Comparison of ENCODE assay signal across 21 cellular contexts in genomic region chr16:88116121-88116900, GRCh38.
DNase-seq lines count a peak whose midpoint lies in the region; ATAC-seq and TF ChIP-seq lines count a peak whose summit lies in the region.
"Had no signal": no experiment of that assay in that cellular context is flagged by ENCODE, and none has a peak within 500 bp of the region (broad histone marks: within the 10 kb centered on the region; RNA-seq: fewer than 3 reads in every experiment).

No MANE protein-coding gene starts in this region.

- intact Hi-C loops in left ventricle myocardium superior (cut with micrococcal nuclease), result no loop called here
- intact Hi-C loops in Right ventricle myocardium inferior (cut with DNase I), result no loop called here

- no peak overlapping the region for H3K27ac Mint-ChIP-seq in activated CD4-positive, alpha-beta T cell treated with anti-CD3 and anti-CD28 coated beads, Interleukin-2, amount 10 ng/mL, durations not matched to agents 7 days and 5 days
- H3K27ac Mint-ChIP-seq: activated naive CD4-positive, alpha-beta T cell treated with anti-CD3 and anti-CD28 coated beads, Interleukin-2, amount 50 U/mL, for 72 hours; CD8-positive, alpha-beta memory T cell; effector memory CD8-positive, alpha-beta T cell; GM23338; nephron; stimulated activated naive CD8-positive, alpha-beta T cell treated with anti-CD3 and anti-CD28 coated beads, Interleukin-15, amount 100 ng/mL, for 72 hours had no signal

- peaks cover 4% of the 10 kb centered on the region for H3K4me1 Mint-ChIP-seq in activated CD4-positive, alpha-beta T cell treated with anti-CD3 and anti-CD28 coated beads, Interleukin-2, amount 10 ng/mL, durations not matched to agents 7 days and 5 days

- peak; percentile 33 for DNase-seq in left ventricle myocardium superior
- DNase-seq in Right ventricle myocardium inferior (ENCODE audit: missing footprints), result no peak
- DNase-seq in amniotic epithelial cell (ENCODE audit: low read depth), result peak; percentile 46
- DNase-seq in fibroblast of the aortic adventitia (ENCODE audit: low read depth), result peak; percentile 46
- no peak for DNase-seq in NCI-H1105 treated with DMSO at 0.1 percent for 48 hours (lab: John Stamatoyannopoulos, UW)
- DNase-seq in NCI-H526 treated with DMSO at 0.1 percent for 48 hours (lab: John Stamatoyannopoulos, UW), result no peak
- no peak for DNase-seq in activated CD4-positive, alpha-beta T cell treated with anti-CD3 and anti-CD28 coated beads, Interleukin-2, amount 10 ng/mL, durations not matched to agents 7 days and 5 days
- DNase-seq: activated T-cell treated with anti-CD3 and anti-CD28 coated beads, Interleukin-2, amount 50 U/mL, for 48 hours; caudate nucleus; effector memory CD8-positive, alpha-beta T cell; Karpas-422; NCI-H1930; NCI-H69; stimulated activated naive CD8-positive, alpha-beta T cell treated with anti-CD3 and anti-CD28 coated beads, Interleukin-15, amount 100 ng/mL, for 72 hours had no signal

- no peak overlapping the region for H3K4me3 Mint-ChIP-seq in activated CD4-positive, alpha-beta T cell treated with anti-CD3 and anti-CD28 coated beads, Interleukin-2, amount 10 ng/mL, durations not matched to agents 7 days and 5 days
- H3K4me3 Mint-ChIP-seq: CD8-positive, alpha-beta memory T cell; effector memory CD8-positive, alpha-beta T cell; GM23338; nephron; stimulated activated naive CD8-positive, alpha-beta T cell treated with anti-CD3 and anti-CD28 coated beads, Interleukin-15, amount 100 ng/mL, for 72 hours had no signal

- H3K36me3 Mint-ChIP-seq in activated CD4-positive, alpha-beta T cell treated with anti-CD3 and anti-CD28 coated beads, Interleukin-2, amount 10 ng/mL, durations not matched to agents 7 days and 5 days (ENCODE audit: low read depth), result no peaks in the 10 kb centered on the region
- H3K36me3 Mint-ChIP-seq: activated naive CD4-positive, alpha-beta T cell treated with anti-CD3 and anti-CD28 coated beads, Interleukin-2, amount 50 U/mL, for 72 hours had no signal

- no peak overlapping the region for H3K4me3 ChIP-seq in fibroblast of the aortic adventitia (ENCODE audit: low read depth, low read length)
- H3K4me3 ChIP-seq: GM12878, GM23338 had no signal

- CTCF ChIA-PET in activated CD4-positive, alpha-beta T cell treated with anti-CD3 and anti-CD28 coated beads, Interleukin-2, amount 10 ng/mL, durations not matched to agents 7 days and 5 days (lab: Charles Lee), result no interaction called here

- H3K27me3 Mint-ChIP-seq in activated CD4-positive, alpha-beta T cell treated with anti-CD3 and anti-CD28 coated beads, Interleukin-2, amount 10 ng/mL, durations not matched to agents 7 days and 5 days, result peaks cover 5% of the 10 kb centered on the region

- no peaks in the 10 kb centered on the region for H3K9me3 Mint-ChIP-seq in activated CD4-positive, alpha-beta T cell treated with anti-CD3 and anti-CD28 coated beads, Interleukin-2, amount 10 ng/mL, durations not matched to agents 7 days and 5 days
- H3K9me3 Mint-ChIP-seq: activated naive CD4-positive, alpha-beta T cell treated with anti-CD3 and anti-CD28 coated beads, Interleukin-2, amount 50 U/mL, for 72 hours; CD8-positive, alpha-beta memory T cell; effector memory CD8-positive, alpha-beta T cell; GM23338; nephron; stimulated activated naive CD8-positive, alpha-beta T cell treated with anti-CD3 and anti-CD28 coated beads, Interleukin-15, amount 100 ng/mL, for 72 hours had no signal

- no peak for TF ChIP-seq CTCF in fibroblast of the aortic adventitia (IDR thresholded peaks at IDR 0.05; ENCODE audit: insufficient read depth, low read length)

- POLR2A ChIA-PET in activated CD4-positive, alpha-beta T cell treated with anti-CD3 and anti-CD28 coated beads, Interleukin-2, amount 10 ng/mL, durations not matched to agents 7 days and 5 days (lab: Charles Lee), result no interaction called here

- no peak for ATAC-seq in left ventricle myocardium superior
- no peak for ATAC-seq in Right ventricle myocardium inferior
- no peak for ATAC-seq in GM19035 (IDR thresholded peaks at IDR 0.05; ENCODE audit: unreplicated experiment)
- ATAC-seq: activated naive CD4-positive, alpha-beta T cell treated with anti-CD3 and anti-CD28 coated beads, Interleukin-2, amount 50 U/mL, for 72 hours; effector memory CD8-positive, alpha-beta T cell; GM12878; GM23338; Panc1; stimulated activated naive CD8-positive, alpha-beta T cell treated with anti-CD3 and anti-CD28 coated beads, Interleukin-15, amount 100 ng/mL, for 72 hours had no signal

Comparison
In these comparisons a context has a peak if more than half of its experiments do, and no peak if none do; other contexts are left out.
1. DNase-seq: peak in left ventricle myocardium superior (single experiment), amniotic epithelial cell (single experiment) and fibroblast of the aortic adventitia (single experiment); none in Right ventricle myocardium inferior (single experiment), NCI-H1105 treated with DMSO at 0.1 percent for 48 hours (single experiment), NCI-H526 treated with DMSO at 0.1 percent for 48 hours (single experiment) and activated CD4-positive, alpha-beta T cell treated with anti-CD3 and anti-CD28 coated beads, Interleukin-2, amount 10 ng/mL, durations not matched to agents 7 days and 5 days (single experiment).